ENCODE assay signal across 27 cellular contexts in genomic region chr12:68094645-68095395, GRCh38.
"Had no signal": no experiment of that assay in that cellular context is flagged by ENCODE, and none has a peak within 500 bp of the region (broad histone marks: within the 10 kb centered on the region; RNA-seq: fewer than 3 reads in every experiment).

No MANE protein-coding gene starts in this region.

- DNase-seq: activated B cell treated with CpG ODN at 0.5 μM for 24 hours; activated CD4-positive, alpha-beta memory T cell treated with anti-CD3 and anti-CD28 coated beads for 36 hours; activated CD4-positive, alpha-beta T cell treated with anti-CD3 and anti-CD28 coated beads for 36 hours; activated CD4-positive, alpha-beta T cell treated with anti-CD3 and anti-CD28 coated beads, Interleukin-2, amount 10 ng/mL, durations not matched to agents 24 days and 14 days; activated CD8-positive, alpha-beta T cell treated with anti-CD3 and anti-CD28 coated beads, Interleukin-2, amount 10 ng/mL, durations not matched to agents 7 days and 5 days; activated effector memory CD4-positive, alpha-beta T cell treated with anti-CD3 and anti-CD28 coated beads, Interleukin-2, amount 50 U/mL, for 16 hours; activated naive CD4-positive, alpha-beta T cell treated with anti-CD3 and anti-CD28 coated beads for 36 hours; activated naive CD8-positive, alpha-beta T cell treated with anti-CD3 and anti-CD28 coated beads, Interleukin-2, amount 10 ng/mL, durations not matched to agents 7 days and 5 days; activated T-cell treated with anti-CD3 and anti-CD28 coated beads, Interleukin-2, amount 50 U/mL, for 4 hours; amniotic stem cell; anterior cingulate cortex; brain microvascular endothelial cell; dorsolateral prefrontal cortex; effector memory CD8-positive, alpha-beta T cell; erythroblast; foreskin melanocyte; T-helper 1 cell; T-helper 17 cell; T1000; WERI-Rb-1 had no signal

- H3K4me1 Mint-ChIP-seq: activated B cell treated with CpG ODN at 0.5 μM for 24 hours; activated CD4-positive, alpha-beta T cell treated with anti-CD3 and anti-CD28 coated beads for 36 hours; activated naive CD4-positive, alpha-beta T cell treated with anti-CD3 and anti-CD28 coated beads, Interleukin-2, amount 50 U/mL, for 24 hours; activated naive CD8-positive, alpha-beta T cell treated with anti-CD3 and anti-CD28 coated beads, Interleukin-2, amount 10 ng/mL, durations not matched to agents 7 days and 5 days; T-helper 17 cell had no signal

- H3K27me3 Mint-ChIP-seq: activated B cell treated with CpG ODN at 0.5 μM for 24 hours; activated CD4-positive, alpha-beta memory T cell treated with anti-CD3 and anti-CD28 coated beads for 36 hours; activated CD4-positive, alpha-beta T cell treated with anti-CD3 and anti-CD28 coated beads, Interleukin-2, amount 10 ng/mL, durations not matched to agents 24 days and 14 days; activated naive CD4-positive, alpha-beta T cell treated with anti-CD3 and anti-CD28 coated beads, Interleukin-2, amount 50 U/mL, for 24 hours; activated naive CD8-positive, alpha-beta T cell treated with anti-CD3 and anti-CD28 coated beads, Interleukin-2, amount 10 ng/mL, durations not matched to agents 7 days and 5 days; central memory CD8-positive, alpha-beta T cell; dendritic cell treated with granulocyte-macrophage colony-stimulating factor and Interleukin-4, amounts not matched to agents 40 ng/mL and 50 ng/mL, for 4 days; effector memory CD8-positive, alpha-beta T cell had no signal

- H3K9me3 Mint-ChIP-seq: activated B cell treated with CpG ODN at 0.5 μM for 24 hours; effector memory CD8-positive, alpha-beta T cell had no signal

- H3K4me3 Mint-ChIP-seq: activated B cell treated with CpG ODN at 0.5 μM for 24 hours; activated CD4-positive, alpha-beta memory T cell treated with anti-CD3 and anti-CD28 coated beads for 36 hours; activated CD4-positive, alpha-beta T cell treated with anti-CD3 and anti-CD28 coated beads for 36 hours; activated CD4-positive, alpha-beta T cell treated with anti-CD3 and anti-CD28 coated beads, Interleukin-2, amount 10 ng/mL, durations not matched to agents 24 days and 14 days; activated CD8-positive, alpha-beta T cell treated with anti-CD3 and anti-CD28 coated beads, Interleukin-2, amount 10 ng/mL, durations not matched to agents 7 days and 5 days; activated naive CD4-positive, alpha-beta T cell treated with anti-CD3 and anti-CD28 coated beads for 36 hours; activated naive CD4-positive, alpha-beta T cell treated with anti-CD3 and anti-CD28 coated beads, Interleukin-2, amount 50 U/mL, for 24 hours; activated naive CD8-positive, alpha-beta T cell treated with anti-CD3 and anti-CD28 coated beads, Interleukin-2, amount 10 ng/mL, durations not matched to agents 7 days and 5 days; activated T-cell treated with anti-CD3 and anti-CD28 coated beads, Interleukin-2, amount 50 U/mL, for 4 hours; central memory CD8-positive, alpha-beta T cell; dendritic cell treated with granulocyte-macrophage colony-stimulating factor and Interleukin-4, amounts not matched to agents 40 ng/mL and 50 ng/mL, for 4 days; effector memory CD8-positive, alpha-beta T cell; T-helper 17 cell; T-helper 2 cell treated with Interferon-gamma antibody and Interleukin-4, amounts not matched to agents 5 μg/mL and 100 μg/mL, for 36 hours had no signal

- ATAC-seq: activated CD4-positive, alpha-beta T cell treated with anti-CD3 and anti-CD28 coated beads for 36 hours; activated CD4-positive, CD25-positive, alpha-beta regulatory T cell treated with anti-CD3 and anti-CD28 coated beads, Interleukin-2, amount 50 U/mL, for 24 hours; activated CD8-positive, alpha-beta T cell treated with anti-CD3 and anti-CD28 coated beads, Interleukin-2, amount 10 ng/mL, durations not matched to agents 7 days and 5 days; activated T-cell treated with anti-CD3 and anti-CD28 coated beads, Interleukin-2, amount 50 U/mL, for 4 hours; effector memory CD8-positive, alpha-beta T cell; gastroesophageal sphincter; T-helper 17 cell had no signal

- H3K27ac Mint-ChIP-seq: activated B cell treated with CpG ODN at 0.5 μM for 24 hours; activated CD4-positive, alpha-beta memory T cell treated with anti-CD3 and anti-CD28 coated beads for 36 hours; activated CD4-positive, alpha-beta T cell treated with anti-CD3 and anti-CD28 coated beads for 36 hours; activated CD4-positive, alpha-beta T cell treated with anti-CD3 and anti-CD28 coated beads, Interleukin-2, amount 10 ng/mL, durations not matched to agents 24 days and 14 days; activated CD8-positive, alpha-beta T cell treated with anti-CD3 and anti-CD28 coated beads, Interleukin-2, amount 10 ng/mL, durations not matched to agents 7 days and 5 days; activated naive CD4-positive, alpha-beta T cell treated with anti-CD3 and anti-CD28 coated beads for 36 hours; activated naive CD4-positive, alpha-beta T cell treated with anti-CD3 and anti-CD28 coated beads, Interleukin-2, amount 50 U/mL, for 24 hours; activated naive CD8-positive, alpha-beta T cell treated with anti-CD3 and anti-CD28 coated beads, Interleukin-2, amount 10 ng/mL, durations not matched to agents 7 days and 5 days; activated T-helper 2 cell treated with anti-CD3 and anti-CD28 coated beads, Interferon-gamma antibody, Interleukin-2, Interleukin-4, amounts not matched to agents 10 μg/mL and 5 μg/mL and 100 μg/mL, durations not matched to agents 14 hours and 24 hours and 36 hours; dendritic cell treated with granulocyte-macrophage colony-stimulating factor and Interleukin-4, amounts not matched to agents 40 ng/mL and 50 ng/mL, for 4 days; effector memory CD8-positive, alpha-beta T cell; T-helper 17 cell; T-helper 2 cell treated with Interferon-gamma antibody and Interleukin-4, amounts not matched to agents 5 μg/mL and 100 μg/mL, for 36 hours had no signal
